23 cellular contexts compared by ENCODE assay signal in the genomic region with DNA sequence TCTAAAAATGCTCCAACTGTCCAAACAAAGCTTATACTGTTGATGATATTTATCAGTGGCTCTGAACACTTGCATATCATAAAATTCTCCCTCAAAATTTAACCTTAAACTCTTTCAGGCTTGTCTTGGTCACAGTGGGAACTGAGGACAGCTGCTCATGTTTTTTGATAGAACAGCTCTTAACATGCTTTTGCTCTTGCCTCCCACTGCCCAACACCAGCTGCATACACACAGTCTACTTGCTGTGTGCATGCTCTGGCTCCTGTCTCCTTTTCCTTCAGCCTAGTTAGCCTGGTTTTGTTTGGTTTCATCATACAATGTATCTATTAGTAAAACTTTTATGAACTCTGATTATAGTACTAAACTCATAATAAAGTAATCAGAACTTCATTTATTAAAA.
"Had no signal": no experiment of that assay in that cellular context is flagged by ENCODE, and none has a peak within 500 bp of the region (broad histone marks: within the 10 kb centered on the region; RNA-seq: fewer than 3 reads in every experiment).

No MANE protein-coding gene starts in this region.

- ATAC-seq: effector memory CD8-positive, alpha-beta T cell; esophagus mucosa; gastrocnemius medialis; gastroesophageal sphincter; heart right ventricle had no signal

- H3K27ac ChIP-seq: colonic mucosa, coronary artery, dorsolateral prefrontal cortex, epithelial cell of prostate, esophagus muscularis mucosa, esophagus squamous epithelium, foreskin keratinocyte, gastroesophageal sphincter, heart left ventricle, heart right ventricle had no signal

- H3K27me3 ChIP-seq: colonic mucosa, dorsolateral prefrontal cortex, esophagus muscularis mucosa, esophagus squamous epithelium, gastrocnemius medialis, gastroesophageal sphincter, heart left ventricle, heart right ventricle had no signal

- DNase-seq: colonic mucosa; cortex of kidney; dermis blood vessel endothelial cell; dorsolateral prefrontal cortex; effector CD4-positive, alpha-beta T cell; effector CD8-positive, alpha-beta T cell; effector memory CD4-positive, alpha-beta T cell; effector memory CD8-positive, alpha-beta T cell; endodermal cell; erythroblast; esophagus squamous epithelium; foreskin melanocyte; gastrocnemius medialis; glutamatergic neuron; head of caudate nucleus; heart left ventricle; heart right ventricle had no signal

- H3K4me1 ChIP-seq: colonic mucosa had no signal

- H3K9me3 ChIP-seq: colonic mucosa, esophagus muscularis mucosa, esophagus squamous epithelium, gastrocnemius medialis had no signal

- H3K36me3 ChIP-seq: colonic mucosa, esophagus muscularis mucosa, esophagus squamous epithelium, gastrocnemius medialis, gastroesophageal sphincter, heart left ventricle, heart right ventricle had no signal

- H3K4me3 ChIP-seq: colonic mucosa, coronary artery, dorsolateral prefrontal cortex, esophagus muscularis mucosa, esophagus squamous epithelium, gastrocnemius medialis, gastroesophageal sphincter, heart left ventricle, heart right ventricle had no signal
